In genomic region chr22:40530391-40530790, GRCh38 we compare ENCODE assay signal across 7 cellular contexts.
DNase-seq lines count a peak whose midpoint lies in the region; ATAC-seq, FAIRE-seq and TF ChIP-seq lines count a peak whose summit lies in the region.
"Not testable (repeated sequence)": the region's sequence is repeated elsewhere in the genome, so short reads cannot be mapped to it uniquely, and the experiment has no call there.

No MANE protein-coding gene starts in this region.

- H3K27me3 ChIP-seq in CD4-positive, alpha-beta memory T cell (ENCODE audit: insufficient read depth, low read length); astrocyte (ENCODE audit: insufficient read depth, low read length): not testable (repeated sequence)

- H3K36me3 ChIP-seq in CD4-positive, alpha-beta memory T cell (ENCODE audit: insufficient read depth, low read length); OCI-LY7 (ENCODE audit: insufficient read depth, low read length); astrocyte (ENCODE audit: insufficient read depth, low read length): not testable (repeated sequence)

- CTCF ChIA-PET in CD4-positive, alpha-beta memory T cell (lab: Charles Lee; ENCODE audit: partially characterized antibody) = interaction anchor here (0.7 to 6.9 kb wide), 6 partner anchors 93 to 369 kb away, joined by 3 to 92 read pairs (median 4); no protein-coding TSS in a partner anchor
- CTCF ChIA-PET in OCI-LY7 (lab: Charles Lee; ENCODE audit: unreplicated experiment) = interaction anchor here (0.8 kb wide), 1 partner anchor 13 kb away, joined by 3 read pairs; no protein-coding TSS in a partner anchor

- peak overlapping the region; percentile 10 to 86 (median 49) for H3K27ac Mint-ChIP-seq in CD4-positive, alpha-beta memory T cell
- H3K27ac Mint-ChIP-seq in T-helper 2 cell treated with Interferon-gamma antibody and Interleukin-4, amounts not matched to agents 5 μg/mL and 100 μg/mL, for 36 hours = not testable (repeated sequence)
- peak overlapping the region; percentile 38 for H3K27ac Mint-ChIP-seq in activated naive CD4-positive, alpha-beta T cell treated with anti-CD3 and anti-CD28 coated beads, Interleukin-2, amount 50 U/mL, for 24 hours
- H3K27ac Mint-ChIP-seq in astrocyte (ENCODE audit: unreplicated experiment) = peak overlapping the region; percentile 44
- peak overlapping the region; percentile 98 for H3K27ac Mint-ChIP-seq in mesothelial cell of epicardium
- peak overlapping the region; percentile 47 for H3K27ac Mint-ChIP-seq in stimulated activated naive B cell treated with anti-CD40 and anti-IgM and Interleukin-4, amounts not matched to agents 10 μg/mL and 1 μg/mL and 100 μg/mL, for 72 hours

- not testable (repeated sequence) for H3K4me3 ChIP-seq in CD4-positive, alpha-beta memory T cell (ENCODE audit: low read length in 2 of 2); OCI-LY7 (ENCODE audit: low read depth, low read length, poor library complexity, severe bottlenecking); astrocyte (ENCODE audit: insufficient read depth, low read depth, low read length)

- not testable (repeated sequence) for H3K9me3 Mint-ChIP-seq in CD4-positive, alpha-beta memory T cell; T-helper 2 cell treated with Interferon-gamma antibody and Interleukin-4, amounts not matched to agents 5 μg/mL and 100 μg/mL, for 36 hours; activated naive CD4-positive, alpha-beta T cell treated with anti-CD3 and anti-CD28 coated beads, Interleukin-2, amount 50 U/mL, for 24 hours; astrocyte (ENCODE audit: unreplicated experiment); mesothelial cell of epicardium; stimulated activated naive B cell treated with anti-CD40 and anti-IgM and Interleukin-4, amounts not matched to agents 10 μg/mL and 1 μg/mL and 100 μg/mL, for 72 hours

- FAIRE-seq in astrocyte (lab: Jason Lieb, UNC) = not testable (repeated sequence)

- H3K9me3 ChIP-seq in CD4-positive, alpha-beta memory T cell (ENCODE audit: control insufficient read depth in 1 of 2, low read length in 2 of 2); OCI-LY7 (ENCODE audit: low read length); astrocyte (ENCODE audit: insufficient read depth, low read depth, low read length): not testable (repeated sequence)

- not testable (repeated sequence) for H2AFZ ChIP-seq in OCI-LY7 (ENCODE audit: low read length); astrocyte (ENCODE audit: low read depth, low read length)

- intact Hi-C loops in CD4-positive, alpha-beta memory T cell (cut with micrococcal nuclease) = loop anchor here (10.0 kb wide), 1 partner anchor 54 kb away; no protein-coding TSS in a partner anchor
- intact Hi-C loops in OCI-LY7 (cut with micrococcal nuclease; ENCODE audit: unreplicated experiment) = loop anchor here (5.0 kb wide), 1 partner anchor 62 kb away; no protein-coding TSS in a partner anchor

- not testable (repeated sequence) for H3K27ac ChIP-seq in CD4-positive, alpha-beta memory T cell (ENCODE audit: low read depth, low read length); OCI-LY7 (ENCODE audit: low read depth, low read length, poor library complexity, severe bottlenecking); astrocyte (ENCODE audit: low read depth, low read length)

- TF ChIP-seq CTCF in OCI-LY7 (conservative IDR thresholded peaks at IDR 0.05; ENCODE audit: low read length); astrocyte (IDR thresholded peaks at IDR 0.05; ENCODE audit: insufficient read depth, low read depth, low read length); mesothelial cell of epicardium (IDR thresholded peaks at IDR 0.05; ENCODE audit: unreplicated experiment): not testable (repeated sequence)

- H3K9ac ChIP-seq in astrocyte (ENCODE audit: low read length) = not testable (repeated sequence)

- peak overlapping the region in 7 of 8 donors; percentile 44 to 93 (median 85) for H3K4me3 Mint-ChIP-seq in CD4-positive, alpha-beta memory T cell
- peak overlapping the region; percentile 5 for H3K4me3 Mint-ChIP-seq in T-helper 2 cell treated with Interferon-gamma antibody and Interleukin-4, amounts not matched to agents 5 μg/mL and 100 μg/mL, for 36 hours
- peak overlapping the region; percentile 56 for H3K4me3 Mint-ChIP-seq in activated naive CD4-positive, alpha-beta T cell treated with anti-CD3 and anti-CD28 coated beads, Interleukin-2, amount 50 U/mL, for 24 hours
- H3K4me3 Mint-ChIP-seq in astrocyte (ENCODE audit: unreplicated experiment) (peak overlapping the region; percentile 93), mesothelial cell of epicardium (peak overlapping the region; percentile 69)
- H3K4me3 Mint-ChIP-seq in stimulated activated naive B cell treated with anti-CD40 and anti-IgM and Interleukin-4, amounts not matched to agents 10 μg/mL and 1 μg/mL and 100 μg/mL, for 72 hours = not testable (repeated sequence)

- peaks cover 71% of the 10 kb centered on the region for H3K4me1 ChIP-seq in CD4-positive, alpha-beta memory T cell (ENCODE audit: insufficient read depth, low read length)
- H3K4me1 ChIP-seq in OCI-LY7 (ENCODE audit: insufficient read depth, low read length, poor library complexity, severe bottlenecking) (peaks cover 54% of the 10 kb centered on the region), astrocyte (ENCODE audit: insufficient read depth, low read length) (peaks cover 36% of the 10 kb centered on the region)

- peaks cover 50% of the 10 kb centered on the region for H3K79me2 ChIP-seq in OCI-LY7 (ENCODE audit: insufficient read depth, low read depth, low read length)
- H3K79me2 ChIP-seq in astrocyte (ENCODE audit: insufficient read depth, low read length) = peaks cover 87% of the 10 kb centered on the region

- BruUV-seq in OCI-LY7 (replicated peaks; lab: Mats Ljungman, UMichigan) = not testable (repeated sequence)

- DNase-seq in CD4-positive, alpha-beta memory T cell; OCI-LY7 (ENCODE audit: low spot score); T-helper 2 cell treated with Interferon-gamma antibody and Interleukin-4, amounts not matched to agents 5 μg/mL and 100 μg/mL, for 36 hours (ENCODE audit: low spot score); astrocyte (ENCODE audit: low read depth); mesothelial cell of epicardium (ENCODE audit: low spot score in 2 of 2, unreplicated experiment in 2 of 2); stimulated activated naive B cell treated with anti-CD40 and anti-IgM and Interleukin-4, amounts not matched to agents 10 μg/mL and 1 μg/mL and 100 μg/mL, for 72 hours: not testable (repeated sequence)

- not testable (repeated sequence) for H3K36me3 Mint-ChIP-seq in CD4-positive, alpha-beta memory T cell; T-helper 2 cell treated with Interferon-gamma antibody and Interleukin-4, amounts not matched to agents 5 μg/mL and 100 μg/mL, for 36 hours (ENCODE audit: low read depth); activated naive CD4-positive, alpha-beta T cell treated with anti-CD3 and anti-CD28 coated beads, Interleukin-2, amount 50 U/mL, for 24 hours; astrocyte (ENCODE audit: low read depth, unreplicated experiment); mesothelial cell of epicardium; stimulated activated naive B cell treated with anti-CD40 and anti-IgM and Interleukin-4, amounts not matched to agents 10 μg/mL and 1 μg/mL and 100 μg/mL, for 72 hours

- not testable (repeated sequence) for ATAC-seq in stimulated activated naive B cell treated with anti-CD40 and anti-IgM and Interleukin-4, amounts not matched to agents 10 μg/mL and 1 μg/mL and 100 μg/mL, for 72 hours (replicated peaks)

- not testable (repeated sequence) for H4K20me1 ChIP-seq in OCI-LY7 (ENCODE audit: insufficient read depth, low read length)
- peaks cover 16% of the 10 kb centered on the region for H4K20me1 ChIP-seq in astrocyte (ENCODE audit: insufficient read depth, low read length)

- peaks cover 56 to 84% (median 75%) of the 10 kb centered on the region in 4 donors for H3K4me1 Mint-ChIP-seq in CD4-positive, alpha-beta memory T cell
- peaks cover 63% of the 10 kb centered on the region for H3K4me1 Mint-ChIP-seq in T-helper 2 cell treated with Interferon-gamma antibody and Interleukin-4, amounts not matched to agents 5 μg/mL and 100 μg/mL, for 36 hours (ENCODE audit: low read depth)
- peaks cover 90% of the 10 kb centered on the region for H3K4me1 Mint-ChIP-seq in activated naive CD4-positive, alpha-beta T cell treated with anti-CD3 and anti-CD28 coated beads, Interleukin-2, amount 50 U/mL, for 24 hours
- H3K4me1 Mint-ChIP-seq in astrocyte (ENCODE audit: low read depth, unreplicated experiment) = peaks cover 58% of the 10 kb centered on the region
- peaks cover 79% of the 10 kb centered on the region for H3K4me1 Mint-ChIP-seq in mesothelial cell of epicardium
- peaks cover 51 to 53% of the 10 kb centered on the region in 2 donors for H3K4me1 Mint-ChIP-seq in stimulated activated naive B cell treated with anti-CD40 and anti-IgM and Interleukin-4, amounts not matched to agents 10 μg/mL and 1 μg/mL and 100 μg/mL, for 72 hours

- not testable (repeated sequence) for H3K9me2 ChIP-seq in OCI-LY7 (ENCODE audit: insufficient read depth, low read length)

- H3K27me3 Mint-ChIP-seq in CD4-positive, alpha-beta memory T cell; T-helper 2 cell treated with Interferon-gamma antibody and Interleukin-4, amounts not matched to agents 5 μg/mL and 100 μg/mL, for 36 hours (ENCODE audit: low read depth); activated naive CD4-positive, alpha-beta T cell treated with anti-CD3 and anti-CD28 coated beads, Interleukin-2, amount 50 U/mL, for 24 hours; astrocyte (ENCODE audit: low read depth, unreplicated experiment); mesothelial cell of epicardium (ENCODE audit: low read depth); stimulated activated naive B cell treated with anti-CD40 and anti-IgM and Interleukin-4, amounts not matched to agents 10 μg/mL and 1 μg/mL and 100 μg/mL, for 72 hours: not testable (repeated sequence)

- H3K4me2 ChIP-seq in OCI-LY7 (ENCODE audit: low read length) (peak overlapping the region; percentile 86), astrocyte (ENCODE audit: low read length) (peak overlapping the region; percentile 88)

- POLR2A ChIA-PET in CD4-positive, alpha-beta memory T cell (lab: Charles Lee; ENCODE audit: partially characterized antibody) = interaction anchor here (0.6 to 5.9 kb wide), 8 partner anchors 11 to 795 kb away, joined by 3 to 58 read pairs (median 4); partner anchors contain the start of gene MRTFA
- POLR2A ChIA-PET in OCI-LY7 (lab: Charles Lee) = interaction anchor here (0.6 to 1.3 kb wide), 7 partner anchors 10 to 1020 kb away, joined by 3 to 7 read pairs (median 4); no protein-coding TSS in a partner anchor
